11 cellular contexts compared by ENCODE assay signal in the genomic region with DNA sequence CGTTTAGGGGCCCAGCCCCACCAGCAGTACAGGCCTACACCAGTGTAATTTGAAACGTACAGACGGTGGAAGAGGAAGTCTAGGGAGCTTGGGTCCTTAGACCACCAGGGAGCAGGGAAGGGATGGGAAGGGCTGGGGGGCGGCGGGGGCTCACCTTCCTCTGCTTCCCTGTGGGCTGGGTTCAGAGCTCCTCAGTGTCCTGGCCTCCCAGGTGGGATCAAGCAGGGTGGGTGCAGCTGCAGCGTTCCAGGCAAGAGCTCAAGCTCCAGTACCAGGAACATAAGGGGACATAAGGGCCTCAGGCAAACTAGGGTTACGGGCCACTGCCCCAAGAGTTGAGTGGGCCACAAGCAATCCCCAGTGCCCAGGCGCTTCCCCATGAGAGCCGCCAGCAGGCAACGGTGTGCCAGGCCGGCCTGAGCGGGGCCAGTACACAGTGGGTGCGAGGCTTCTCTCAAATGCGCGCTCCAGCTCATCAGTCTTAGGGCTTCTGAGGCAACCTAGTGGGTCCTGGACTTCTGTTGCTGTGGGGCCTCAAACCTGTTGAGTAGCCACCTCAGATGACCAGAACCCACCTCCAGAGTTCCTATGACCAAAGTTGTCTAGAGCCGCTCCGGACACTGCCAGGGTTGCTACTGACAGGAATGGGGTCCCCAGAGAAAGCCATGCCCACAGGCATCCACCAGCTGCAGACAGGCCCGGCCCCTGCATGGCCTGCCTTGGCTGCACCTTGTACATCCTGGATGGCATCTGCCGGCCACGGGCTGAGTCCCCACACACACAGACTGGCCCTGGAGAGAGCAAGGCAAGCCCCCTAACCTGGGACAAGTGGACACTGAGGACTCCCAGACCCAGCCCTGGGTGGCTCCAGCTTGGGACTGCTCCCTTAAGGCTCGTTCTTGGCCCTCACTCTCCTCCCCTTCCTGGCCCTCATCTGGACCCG. TPM values are rescaled to one million over a fixed set of nuclear protein-coding genes. Genes with fewer than 3 reads are reported as not detected.
DNase-seq lines count a peak whose midpoint lies in the region; ATAC-seq and TF ChIP-seq lines count a peak whose summit lies in the region.
"Had no signal": no experiment of that assay in that cellular context is flagged by ENCODE, and none has a peak within 500 bp of the region (broad histone marks: within the 10 kb centered on the region; RNA-seq: fewer than 3 reads in every experiment).

No MANE protein-coding gene starts in this region.

- no peaks in the 10 kb centered on the region for H3K27me3 Mint-ChIP-seq in WTC11 (ENCODE audit: low read depth)

- no peak overlapping the region for H3K4me3 Mint-ChIP-seq in WTC11

- H2AFZ ChIP-seq in hepatocyte: no peak overlapping the region

- H3K4me1 Mint-ChIP-seq in WTC11: peaks cover 12% of the 10 kb centered on the region

- H3K9me2 ChIP-seq in hepatocyte (replicated peaks; ENCODE audit: insufficient read depth): no peaks in the 10 kb centered on the region

- H3K27ac Mint-ChIP-seq in WTC11: peak overlapping the region; percentile 68; the same call in 1 of the 2 replicates

- H4K20me1 ChIP-seq in BLaER1 (peaks cover 3% of the 10 kb centered on the region; the same call in 1 of the 2 replicates), hepatocyte (ENCODE audit: insufficient read depth, poor library complexity, severe bottlenecking) (no peaks in the 10 kb centered on the region)

- no peaks in the 10 kb centered on the region for H3K79me2 ChIP-seq in hepatocyte

- H3K9ac ChIP-seq in BLaER1: peak overlapping the region; percentile 52

- no peak for TF ChIP-seq CTCF in WTC11 (IDR thresholded peaks at IDR 0.05)
- TF ChIP-seq CTCF in lung (IDR thresholded peaks at IDR 0.05; ENCODE audit: control extremely low read depth, extremely low read depth): no peak
- TF ChIP-seq CTCF in tibial artery (IDR thresholded peaks at IDR 0.05): no peak
- TF ChIP-seq CTCF in hepatocyte (IDR thresholded peaks at IDR 0.05; ENCODE audit: poor library complexity): no peak

- H3K36me3 ChIP-seq in BLaER1 (peaks cover 57% of the 10 kb centered on the region), lung (ENCODE audit: control insufficient read depth in 2 of 2, insufficient read depth in 2 of 2, low read length in 2 of 2) (peaks cover 0 to 3% of the 10 kb centered on the region in 2 donors), tibial artery (peaks cover 0 to 53% (median 11%) of the 10 kb centered on the region in 3 donors), hepatocyte (replicated peaks; ENCODE audit: insufficient read depth, low read depth) (no peaks in the 10 kb centered on the region)
- H3K36me3 ChIP-seq: SJCRH30 had no signal

- ATAC-seq in GM21723 (IDR thresholded peaks at IDR 0.05; ENCODE audit: unreplicated experiment) (peak; percentile 18), WTC11 (no peak), lung (ENCODE audit: insufficient read depth, low FRiP score) (peak; percentile 9), GM18858 (IDR thresholded peaks at IDR 0.05; ENCODE audit: unreplicated experiment) (no peak)
- ATAC-seq: body of pancreas had no signal

- POLR2A ChIA-PET in WTC11 (lab: Charles Lee) (interaction anchor here (1.1 kb wide), 1 partner anchor 9 kb away, joined by 4 read pairs; no protein-coding TSS in a partner anchor), HEK293T (lab: Yijun Ruan, JAX) (interaction anchor here (1.4 kb wide), 1 partner anchor 20 kb away, joined by 4 read pairs; a partner anchor contains a TSS)

- peaks cover 20% of the 10 kb centered on the region for H3K36me3 Mint-ChIP-seq in WTC11

- no peaks in the 10 kb centered on the region for H3K27me3 ChIP-seq in BLaER1
- H3K27me3 ChIP-seq in lung (ENCODE audit: control insufficient read depth, insufficient read depth): no peaks in the 10 kb centered on the region
- no peaks in the 10 kb centered on the region for H3K27me3 ChIP-seq in tibial artery
- H3K27me3 ChIP-seq in hepatocyte: no peaks in the 10 kb centered on the region
- H3K27me3 ChIP-seq: body of pancreas, pancreas, SJCRH30 had no signal

- H3K27ac ChIP-seq in BLaER1: peak overlapping the region; percentile 73
- no peak overlapping the region for H3K27ac ChIP-seq in lung (ENCODE audit: low read depth in 1 of 2, low read length in 1 of 2)
- no peak overlapping the region for H3K27ac ChIP-seq in tibial artery
- no peak overlapping the region for H3K27ac ChIP-seq in hepatocyte
- H3K27ac ChIP-seq: pancreas, SJCRH30 had no signal

- no peaks in the 10 kb centered on the region for H3K9me3 ChIP-seq in BLaER1
- H3K9me3 ChIP-seq in lung (ENCODE audit: control insufficient read depth in 2 of 2, insufficient read depth in 1 of 2, low read length in 1 of 2): no peaks in the 10 kb centered on the region
- no peaks in the 10 kb centered on the region for H3K9me3 ChIP-seq in tibial artery
- H3K9me3 ChIP-seq in hepatocyte (ENCODE audit: low read depth): no peaks in the 10 kb centered on the region
- H3K9me3 ChIP-seq: body of pancreas, pancreas, SJCRH30 had no signal

- H3K9me3 Mint-ChIP-seq in WTC11: no peaks in the 10 kb centered on the region

- intact Hi-C loops in tibial artery (cut with DNase I; ENCODE audit: low total_unique reads): no loop called here

- DNase-seq in WTC11 (ENCODE audit: low spot score) (no peak), lung (ENCODE audit: low spot score) (no peak), HEK293T (ENCODE audit: extremely low spot score) (no peak), tibial artery (no peak), hepatocyte (ENCODE audit: low spot score) (no peak)
- DNase-seq: SJCRH30 had no signal

- H3K4me2 ChIP-seq in BLaER1 (peak overlapping the region; percentile 83), hepatocyte (no peak overlapping the region)

- WGBS in lung, 2 donors: 87 to 88% methylated on average over 21 to 22 of the region's 22 CpGs
- WGBS in hepatocyte (ENCODE audit: low lambda C conversion rate, missing lambda C conversion rate): 95% methylated on average over 22 of the region's 22 CpGs

- CTCF ChIA-PET in WTC11 (lab: Charles Lee): interaction anchor here (1.0 to 2.9 kb wide), 6 partner anchors 19 to 289 kb away, joined by 3 to 8 read pairs (median 4); a partner anchor contains a TSS
- CTCF ChIA-PET in HEK293T (lab: Yijun Ruan, JAX): no interaction called here

- H3K4me3 ChIP-seq in BLaER1: 0 out of 2 replicates have a peak overlapping the region, but pooled peaks have one; percentile 46
- no peak overlapping the region for H3K4me3 ChIP-seq in lung
- H3K4me3 ChIP-seq in tibial artery: no peak overlapping the region
- H3K4me3 ChIP-seq in hepatocyte: no peak overlapping the region
- H3K4me3 ChIP-seq: body of pancreas, pancreas, SJCRH30 had no signal

- peaks cover 45% of the 10 kb centered on the region for H3K4me1 ChIP-seq in BLaER1
- peaks cover 0 to 6% of the 10 kb centered on the region in 2 donors for H3K4me1 ChIP-seq in lung (ENCODE audit: control insufficient read depth in 2 of 2, insufficient read depth in 2 of 2, low read length in 2 of 2)
- H3K4me1 ChIP-seq in tibial artery: peaks cover 0 to 11% (median 2%) of the 10 kb centered on the region in 4 donors
- no peaks in the 10 kb centered on the region for H3K4me1 ChIP-seq in hepatocyte (ENCODE audit: insufficient read depth)
- H3K4me1 ChIP-seq: SJCRH30 had no signal

TF ChIP-seq in HEK293T, 16 proteins besides CTCF, POLR2A, EP300 and RAD21:
- TF ChIP-seq HDGF (IDR thresholded peaks at IDR 0.05; ENCODE audit: borderline replicate concordance) (no peak), FOXA1 (IDR thresholded peaks at IDR 0.05) (no peak), NFRKB (IDR thresholded peaks at IDR 0.05) (no peak), ELF4 (IDR thresholded peaks at IDR 0.05) (no peak), TARDBP (IDR thresholded peaks at IDR 0.05) (no peak), FOXK2 (IDR thresholded peaks at IDR 0.05) (no peak), SP1 (IDR thresholded peaks at IDR 0.05) (no peak), CTBP1 (IDR thresholded peaks at IDR 0.05; ENCODE audit: borderline replicate concordance) (no peak), FOXM1 (IDR thresholded peaks at IDR 0.05; ENCODE audit: borderline replicate concordance) (no peak), ARNT (IDR thresholded peaks at IDR 0.05) (no peak), SUZ12 (IDR thresholded peaks at IDR 0.05) (no peak), ZNF384 (IDR thresholded peaks at IDR 0.05) (no peak)

RNA-seq across cellular contexts. Expression of a gene that starts 5.2 kb away (rescaled TPM):
- 2.5 to 4.1 TPM (median 3.2 TPM) in 3 replicates for total RNA-seq in WTC11 (2021)
- 1 to 10 TPM; 6.4 to 6.9 TPM for total RNA-seq in lung
- 1 to 10 TPM; 1.5 to 2.4 TPM for polyA plus RNA-seq in lung
- 1.8 and 2.0 TPM in 2 replicates for total RNA-seq in hepatocyte
- polyA plus RNA-seq in hepatocyte: 4.4 and 4.7 TPM in 2 replicates

RNA-seq across cellular contexts. Expression of a gene that starts 19.2 kb away (rescaled TPM):
- total RNA-seq in WTC11 (2021) (16.2 to 17.9 TPM (median 17.0 TPM) in 3 replicates), lung (10 to 100 TPM in 1 of 2 donors, 1 to 10 TPM in 1; 7.4 to 16.9 TPM), hepatocyte (9.0 and 13.6 TPM in 2 replicates)
- polyA plus RNA-seq in lung (10 to 100 TPM; 15.5 to 15.7 TPM), hepatocyte (25.6 and 34.9 TPM in 2 replicates)

RNA-seq across cellular contexts. Expression of a gene that starts 22.5 kb away (rescaled TPM):
- total RNA-seq in WTC11 (2021) (34.9 to 36.6 TPM (median 35.2 TPM) in 3 replicates), lung (10 to 100 TPM; 21.7 to 31.4 TPM), hepatocyte (17.0 and 17.1 TPM in 2 replicates)
- polyA plus RNA-seq in lung (1 to 10 TPM; 7.2 to 7.6 TPM), hepatocyte (23.7 and 25.8 TPM in 2 replicates)

RNA-seq across cellular contexts. Expression of a gene that starts 31.3 kb away (rescaled TPM):
- 80.0 to 81.6 TPM (median 80.4 TPM) in 3 replicates for total RNA-seq in WTC11 (2021)
- total RNA-seq in lung: 10 to 100 TPM; 34.7 to 42.0 TPM
- 10 to 100 TPM; 18.8 to 23.0 TPM for polyA plus RNA-seq in lung
- 30.2 and 37.5 TPM in 2 replicates for total RNA-seq in hepatocyte
- 28.6 and 33.4 TPM in 2 replicates for polyA plus RNA-seq in hepatocyte

Comparison
In these comparisons a context has a peak if more than half of its experiments do, and no peak if none do; other contexts are left out.
1. ATAC-seq: peak in GM21723 (single experiment) and lung (single experiment); none in WTC11 (single experiment) and GM18858 (single experiment).